2 cellular contexts compared by ENCODE assay signal in genomic region chr4:101349346-101350064, GRCh38.
TF ChIP-seq lines count a peak whose summit lies in the region.

No MANE protein-coding gene starts in this region.

TF ChIP-seq in SK-N-SH, 30 proteins besides CTCF, POLR2A, EP300 and RAD21 (continued from another document):
- TF ChIP-seq RXRA (IDR thresholded peaks at IDR 0.05; ENCODE audit: borderline replicate concordance, low read depth) (no peak), NFIC (IDR thresholded peaks at IDR 0.05; ENCODE audit: borderline replicate concordance) (peak; percentile 67), USF2 (IDR thresholded peaks at IDR 0.05; ENCODE audit: borderline replicate concordance, low read depth, low read length) (no peak), GATA2 (CRISPR knock-in tag; IDR thresholded peaks at IDR 0.05) (peak; percentile 15; the same call in 1 of the 2 replicates), JUND (IDR thresholded peaks at IDR 0.05) (no peak), MEF2A (IDR thresholded peaks at IDR 0.05; ENCODE audit: borderline replicate concordance, low read depth) (no peak), RCOR1 (IDR thresholded peaks at IDR 0.05; ENCODE audit: low read length) (no peak), FOXM1 (IDR thresholded peaks at IDR 0.05; ENCODE audit: low read depth) (no peak), TEAD4 (IDR thresholded peaks at IDR 0.05; ENCODE audit: borderline replicate concordance, insufficient read depth) (no peak), ELF1 (IDR thresholded peaks at IDR 0.05) (no peak), SMC3 (IDR thresholded peaks at IDR 0.05; ENCODE audit: low read depth, low read length) (no peak; the same call in 1 of the 2 replicates), GABPA (IDR thresholded peaks at IDR 0.05; ENCODE audit: low read depth) (no peak), EZH2phosphoT487 (IDR thresholded peaks at IDR 0.05; ENCODE audit: borderline replicate concordance, low read depth) (no peak), TCF12 (IDR thresholded peaks at IDR 0.05) (no peak), SIN3A (IDR thresholded peaks at IDR 0.05; ENCODE audit: borderline replicate concordance, low read depth, low read length) (no peak), MXI1 (IDR thresholded peaks at IDR 0.05; ENCODE audit: low read depth, low read length) (0 out of 2 replicates have a peak, but pooled peaks have one; percentile 17), TAF1 (IDR thresholded peaks at IDR 0.05; ENCODE audit: borderline replicate concordance, low read depth, low read length) (no peak), PBX3 (IDR thresholded peaks at IDR 0.05) (no peak)
- TF ChIP-seq, protein P1, sequence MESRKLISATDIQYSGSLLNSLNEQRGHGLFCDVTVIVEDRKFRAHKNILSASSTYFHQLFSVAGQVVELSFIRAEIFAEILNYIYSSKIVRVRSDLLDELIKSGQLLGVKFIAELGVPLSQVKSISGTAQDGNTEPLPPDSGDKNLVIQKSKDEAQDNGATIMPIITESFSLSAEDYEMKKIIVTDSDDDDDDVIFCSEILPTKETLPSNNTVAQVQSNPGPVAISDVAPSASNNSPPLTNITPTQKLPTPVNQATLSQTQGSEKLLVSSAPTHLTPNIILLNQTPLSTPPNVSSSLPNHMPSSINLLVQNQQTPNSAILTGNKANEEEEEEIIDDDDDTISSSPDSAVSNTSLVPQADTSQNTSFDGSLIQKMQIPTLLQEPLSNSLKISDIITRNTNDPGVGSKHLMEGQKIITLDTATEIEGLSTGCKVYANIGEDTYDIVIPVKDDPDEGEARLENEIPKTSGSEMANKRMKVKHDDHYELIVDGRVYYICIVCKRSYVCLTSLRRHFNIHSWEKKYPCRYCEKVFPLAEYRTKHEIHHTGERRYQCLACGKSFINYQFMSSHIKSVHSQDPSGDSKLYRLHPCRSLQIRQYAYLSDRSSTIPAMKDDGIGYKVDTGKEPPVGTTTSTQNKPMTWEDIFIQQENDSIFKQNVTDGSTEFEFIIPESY (IDR thresholded peaks at IDR 0.05; ENCODE audit: borderline replicate concordance, low read depth): no peak
- TF ChIP-seq, protein P2, sequence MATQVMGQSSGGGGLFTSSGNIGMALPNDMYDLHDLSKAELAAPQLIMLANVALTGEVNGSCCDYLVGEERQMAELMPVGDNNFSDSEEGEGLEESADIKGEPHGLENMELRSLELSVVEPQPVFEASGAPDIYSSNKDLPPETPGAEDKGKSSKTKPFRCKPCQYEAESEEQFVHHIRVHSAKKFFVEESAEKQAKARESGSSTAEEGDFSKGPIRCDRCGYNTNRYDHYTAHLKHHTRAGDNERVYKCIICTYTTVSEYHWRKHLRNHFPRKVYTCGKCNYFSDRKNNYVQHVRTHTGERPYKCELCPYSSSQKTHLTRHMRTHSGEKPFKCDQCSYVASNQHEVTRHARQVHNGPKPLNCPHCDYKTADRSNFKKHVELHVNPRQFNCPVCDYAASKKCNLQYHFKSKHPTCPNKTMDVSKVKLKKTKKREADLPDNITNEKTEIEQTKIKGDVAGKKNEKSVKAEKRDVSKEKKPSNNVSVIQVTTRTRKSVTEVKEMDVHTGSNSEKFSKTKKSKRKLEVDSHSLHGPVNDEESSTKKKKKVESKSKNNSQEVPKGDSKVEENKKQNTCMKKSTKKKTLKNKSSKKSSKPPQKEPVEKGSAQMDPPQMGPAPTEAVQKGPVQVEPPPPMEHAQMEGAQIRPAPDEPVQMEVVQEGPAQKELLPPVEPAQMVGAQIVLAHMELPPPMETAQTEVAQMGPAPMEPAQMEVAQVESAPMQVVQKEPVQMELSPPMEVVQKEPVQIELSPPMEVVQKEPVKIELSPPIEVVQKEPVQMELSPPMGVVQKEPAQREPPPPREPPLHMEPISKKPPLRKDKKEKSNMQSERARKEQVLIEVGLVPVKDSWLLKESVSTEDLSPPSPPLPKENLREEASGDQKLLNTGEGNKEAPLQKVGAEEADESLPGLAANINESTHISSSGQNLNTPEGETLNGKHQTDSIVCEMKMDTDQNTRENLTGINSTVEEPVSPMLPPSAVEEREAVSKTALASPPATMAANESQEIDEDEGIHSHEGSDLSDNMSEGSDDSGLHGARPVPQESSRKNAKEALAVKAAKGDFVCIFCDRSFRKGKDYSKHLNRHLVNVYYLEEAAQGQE (IDR thresholded peaks at IDR 0.05; ENCODE audit: low read depth, low read length): no peak

TF ChIP-seq in SK-N-SH treated with all-trans-retinoic acid at 6 μM for 48 hours, 23 proteins besides CTCF, POLR2A, EP300 and RAD21 (continued from another document):
- TF ChIP-seq ZFP3 (CRISPR knock-in tag; IDR thresholded peaks at IDR 0.05): no peak
- TF ChIP-seq ZNF70 (CRISPR knock-in tag; IDR thresholded peaks at IDR 0.05): no peak
- TF ChIP-seq ZNF8 (CRISPR knock-in tag; IDR thresholded peaks at IDR 0.05): no peak
- TF ChIP-seq SNAI2 (CRISPR knock-in tag; IDR thresholded peaks at IDR 0.05): no peak
- no peak for TF ChIP-seq BACH2 (CRISPR knock-in tag; IDR thresholded peaks at IDR 0.05; ENCODE audit: borderline replicate concordance)
- TF ChIP-seq ZC3H10 (CRISPR knock-in tag; IDR thresholded peaks at IDR 0.05): no peak
- no peak for TF ChIP-seq GLIS3 (CRISPR knock-in tag; IDR thresholded peaks at IDR 0.05)
TF ChIP-seq in SK-N-SH treated with all-trans-retinoic acid at 6 μM for 48 hours: peak in this region for 0.
